Comparison of ENCODE assay signal across 1 cellular context in genomic region chr6:13282393-13283069, GRCh38.
TF ChIP-seq lines count a peak whose summit lies in the region.

No MANE protein-coding gene starts in this region.

TF ChIP-seq in HepG2, 621 proteins besides CTCF, POLR2A, EP300 and RAD21 (continued from another document):
- TF ChIP-seq, protein P1, sequence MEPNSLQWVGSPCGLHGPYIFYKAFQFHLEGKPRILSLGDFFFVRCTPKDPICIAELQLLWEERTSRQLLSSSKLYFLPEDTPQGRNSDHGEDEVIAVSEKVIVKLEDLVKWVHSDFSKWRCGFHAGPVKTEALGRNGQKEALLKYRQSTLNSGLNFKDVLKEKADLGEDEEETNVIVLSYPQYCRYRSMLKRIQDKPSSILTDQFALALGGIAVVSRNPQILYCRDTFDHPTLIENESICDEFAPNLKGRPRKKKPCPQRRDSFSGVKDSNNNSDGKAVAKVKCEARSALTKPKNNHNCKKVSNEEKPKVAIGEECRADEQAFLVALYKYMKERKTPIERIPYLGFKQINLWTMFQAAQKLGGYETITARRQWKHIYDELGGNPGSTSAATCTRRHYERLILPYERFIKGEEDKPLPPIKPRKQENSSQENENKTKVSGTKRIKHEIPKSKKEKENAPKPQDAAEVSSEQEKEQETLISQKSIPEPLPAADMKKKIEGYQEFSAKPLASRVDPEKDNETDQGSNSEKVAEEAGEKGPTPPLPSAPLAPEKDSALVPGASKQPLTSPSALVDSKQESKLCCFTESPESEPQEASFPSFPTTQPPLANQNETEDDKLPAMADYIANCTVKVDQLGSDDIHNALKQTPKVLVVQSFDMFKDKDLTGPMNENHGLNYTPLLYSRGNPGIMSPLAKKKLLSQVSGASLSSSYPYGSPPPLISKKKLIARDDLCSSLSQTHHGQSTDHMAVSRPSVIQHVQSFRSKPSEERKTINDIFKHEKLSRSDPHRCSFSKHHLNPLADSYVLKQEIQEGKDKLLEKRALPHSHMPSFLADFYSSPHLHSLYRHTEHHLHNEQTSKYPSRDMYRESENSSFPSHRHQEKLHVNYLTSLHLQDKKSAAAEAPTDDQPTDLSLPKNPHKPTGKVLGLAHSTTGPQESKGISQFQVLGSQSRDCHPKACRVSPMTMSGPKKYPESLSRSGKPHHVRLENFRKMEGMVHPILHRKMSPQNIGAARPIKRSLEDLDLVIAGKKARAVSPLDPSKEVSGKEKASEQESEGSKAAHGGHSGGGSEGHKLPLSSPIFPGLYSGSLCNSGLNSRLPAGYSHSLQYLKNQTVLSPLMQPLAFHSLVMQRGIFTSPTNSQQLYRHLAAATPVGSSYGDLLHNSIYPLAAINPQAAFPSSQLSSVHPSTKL (CRISPR knock-in tag; IDR thresholded peaks at IDR 0.05): peak; percentile 34; the same call in 1 of the 2 replicates
- TF ChIP-seq FOXA1 (IDR thresholded peaks at IDR 0.05) (no peak), FOXA1 (CRISPR knock-in tag; IDR thresholded peaks at IDR 0.05) (peak; percentile 21; the same call in 1 of the 2 replicates), SRSF1 (optimal IDR thresholded peaks at IDR 0.05; ENCODE audit: low read depth, low read length) (no peak), AGO2 (optimal IDR thresholded peaks at IDR 0.05; ENCODE audit: low read depth, low read length) (no peak), RARA (CRISPR knock-in tag; IDR thresholded peaks at IDR 0.05) (peak; percentile 79), BCL6 (CRISPR knock-in tag; IDR thresholded peaks at IDR 0.05) (peak; percentile 59), NR2F6 (IDR thresholded peaks at IDR 0.05) (no peak), NR2F6 (CRISPR knock-in tag; IDR thresholded peaks at IDR 0.05) (peak; percentile 39; the same call in 1 of the 2 replicates), ZNF441 (CRISPR knock-in tag; IDR thresholded peaks at IDR 0.05; ENCODE audit: borderline replicate concordance) (peak; percentile 86; the same call in 1 of the 2 replicates), ZNF816 (CRISPR knock-in tag; IDR thresholded peaks at IDR 0.05; ENCODE audit: borderline replicate concordance) (no peak), JUNB (CRISPR knock-in tag; IDR thresholded peaks at IDR 0.05; ENCODE audit: borderline replicate concordance) (no peak), SKI (IDR thresholded peaks at IDR 0.05; ENCODE audit: partially characterized antibody) (peak; percentile 62), ZNF3 (CRISPR knock-in tag; IDR thresholded peaks at IDR 0.05) (peak; percentile 48; the same call in 1 of the 2 replicates), ZNF136 (CRISPR knock-in tag; IDR thresholded peaks at IDR 0.05; ENCODE audit: low read depth) (no peak)
